ENCODE assay signal across 14 cellular contexts in genomic region chr11:119421351-119421750, GRCh38. TPM values are rescaled to one million over a fixed set of nuclear protein-coding genes. Genes with fewer than 3 reads are reported as not detected.
DNase-seq lines count a peak whose midpoint lies in the region; ATAC-seq and TF ChIP-seq lines count a peak whose summit lies in the region.
"Had no signal": no experiment of that assay in that cellular context is flagged by ENCODE, and none has a peak within 500 bp of the region (broad histone marks: within the 10 kb centered on the region; RNA-seq: fewer than 3 reads in every experiment).

No MANE protein-coding gene starts in this region.

- intact Hi-C loops in body of pancreas (cut with DNase I) = no loop called here

- no peak for TF ChIP-seq EP300 in gastroesophageal sphincter (IDR thresholded peaks at IDR 0.05)

- 25 to 28% methylated on average over 3 to 6 of the region's 8 CpGs for WGBS in endodermal cell (ENCODE audit: insufficient coverage in 1 of 2, insufficient read length in 1 of 2), 2 experiments
- 43 to 59% methylated on average over 8 of the region's 8 CpGs for WGBS in gastroesophageal sphincter (ENCODE audit: low coverage in 1 of 2), 2 donors
- 26 to 30% methylated on average over 8 of the region's 8 CpGs for WGBS in body of pancreas, 2 donors

- H3K9ac ChIP-seq in HUES48 (ENCODE audit: low read depth, low read length) = peak overlapping the region; percentile 76
- no peak overlapping the region for H3K9ac ChIP-seq in endodermal cell (ENCODE audit: extremely low read depth, low read length, poor library complexity, severe bottlenecking)
- H3K9ac ChIP-seq: KMS-11 had no signal

- H3K4me3 Mint-ChIP-seq in endodermal cell (peak overlapping the region; percentile 75), nephron progenitor cell (peak overlapping the region; percentile 85)

- H3K36me3 Mint-ChIP-seq in endodermal cell (ENCODE audit: low read depth) = peaks cover 7% of the 10 kb centered on the region
- peaks cover 18% of the 10 kb centered on the region for H3K36me3 Mint-ChIP-seq in nephron progenitor cell (ENCODE audit: low read depth)
- H3K36me3 Mint-ChIP-seq: CD8-positive, alpha-beta memory T cell had no signal

- in situ Hi-C loops in GM13977 (cut with MboI; ENCODE audit: low pct_unique_long_range_greater_than_20kb, low sequenced_read_pairs, unreplicated experiment) = no loop called here

- DNase-seq in AG04449 (ENCODE audit: low read depth, low spot score) = no peak
- no peak for DNase-seq in endodermal cell
- DNase-seq in nephron progenitor cell = no peak
- DNase-seq in 8988T = no peak
- DNase-seq in GM13977 (ENCODE audit: low spot score) = no peak
- no peak for DNase-seq in body of pancreas
- DNase-seq: activated CD4-positive, alpha-beta T cell treated with anti-CD3 and anti-CD28 coated beads for 1 hour; activated naive CD4-positive, alpha-beta T cell; CD8-positive, alpha-beta memory T cell; effector memory CD8-positive, alpha-beta T cell; left ventricle myocardium superior had no signal

- H3K9me3 Mint-ChIP-seq in endodermal cell = peaks cover 17% of the 10 kb centered on the region
- no peaks in the 10 kb centered on the region for H3K9me3 Mint-ChIP-seq in nephron progenitor cell
- H3K9me3 Mint-ChIP-seq: CD8-positive, alpha-beta memory T cell; effector memory CD8-positive, alpha-beta T cell had no signal

- H3K27me3 ChIP-seq in HUES48 (ENCODE audit: control insufficient read depth, insufficient read depth, low read length) (no peaks in the 10 kb centered on the region), endodermal cell (ENCODE audit: control insufficient read depth, insufficient read depth, low read length, poor library complexity, severe bottlenecking) (peaks cover 37% of the 10 kb centered on the region), gastroesophageal sphincter (peaks cover 40% of the 10 kb centered on the region), body of pancreas (no peaks in the 10 kb centered on the region)

- TF ChIP-seq POLR2A in gastroesophageal sphincter (IDR thresholded peaks at IDR 0.05) (no peak), body of pancreas (IDR thresholded peaks at IDR 0.05) (no peak)

- H3K4me3 ChIP-seq in AG04449 (ENCODE audit: low read depth, low read length) (peak overlapping the region; percentile 91), HUES48 (ENCODE audit: low read depth, low read length) (peak overlapping the region; percentile 93), endodermal cell (ENCODE audit: low read length) (peak overlapping the region; percentile 82), gastroesophageal sphincter (peak overlapping the region in 1 of 2 donors; percentile 60), body of pancreas (no peak overlapping the region)

- CTCF ChIA-PET in AG04449 (lab: Yijun Ruan, JAX) = interaction anchor here (1.1 to 11.6 kb wide), 8 partner anchors 40 to 97 kb away, joined by 3 to 103 read pairs (median 5); partner anchors contain the start of gene USP2

- H3K27ac ChIP-seq in HUES48 (ENCODE audit: low read depth, low read length) (peak overlapping the region; percentile 77), endodermal cell (ENCODE audit: low read depth, low read length) (no peak overlapping the region), gastroesophageal sphincter (no peak overlapping the region), body of pancreas (no peak overlapping the region)
- H3K27ac ChIP-seq: KMS-11 had no signal

- ATAC-seq in gastroesophageal sphincter = no peak
- ATAC-seq in body of pancreas = no peak
- ATAC-seq: left ventricle myocardium superior had no signal

- POLR2A ChIA-PET in AG04449 (lab: Yijun Ruan, JAX) = interaction anchor here (0.8 to 2.9 kb wide), 3 partner anchors 11 to 53 kb away, joined by 3 to 12 read pairs (median 9); no protein-coding TSS in a partner anchor

- TF ChIP-seq CTCF in AG04449 (IDR thresholded peaks at IDR 0.05; ENCODE audit: insufficient read depth, low read length, missing control alignments) (no peak), endodermal cell (conservative IDR thresholded peaks at IDR 0.05) (no peak), nephron progenitor cell (IDR thresholded peaks at IDR 0.05) (no peak), gastroesophageal sphincter (IDR thresholded peaks at IDR 0.05) (no peak), GM13977 (IDR thresholded peaks at IDR 0.05; ENCODE audit: extremely low read depth, insufficient read depth, missing control alignments) (no peak), body of pancreas (IDR thresholded peaks at IDR 0.05) (no peak)

- peaks cover 16% of the 10 kb centered on the region for H3K4me1 Mint-ChIP-seq in endodermal cell
- peaks cover 50% of the 10 kb centered on the region for H3K4me1 Mint-ChIP-seq in nephron progenitor cell

- H3K27ac Mint-ChIP-seq in endodermal cell = no peak overlapping the region
- no peak overlapping the region for H3K27ac Mint-ChIP-seq in nephron progenitor cell

- H3K4me1 ChIP-seq in HUES48 (ENCODE audit: control insufficient read depth, insufficient read depth, low read length) = peaks cover 58% of the 10 kb centered on the region
- H3K4me1 ChIP-seq in endodermal cell (ENCODE audit: control insufficient read depth, insufficient read depth, low read length) = no peaks in the 10 kb centered on the region
- peaks cover 0 to 48% (median 16%) of the 10 kb centered on the region in 3 donors for H3K4me1 ChIP-seq in gastroesophageal sphincter
- H3K4me1 ChIP-seq in body of pancreas = peaks cover 11% of the 10 kb centered on the region

- H3K9me3 ChIP-seq in HUES48 (ENCODE audit: control insufficient read depth, insufficient read depth, low read length) = no peaks in the 10 kb centered on the region
- H3K9me3 ChIP-seq in endodermal cell (ENCODE audit: control insufficient read depth, low read length) = no peaks in the 10 kb centered on the region
- H3K9me3 ChIP-seq in gastroesophageal sphincter = no peaks in the 10 kb centered on the region
- no peaks in the 10 kb centered on the region for H3K9me3 ChIP-seq in body of pancreas

- H3K27me3 Mint-ChIP-seq in endodermal cell (ENCODE audit: insufficient read depth) = peaks cover 39% of the 10 kb centered on the region
- peaks cover 41% of the 10 kb centered on the region for H3K27me3 Mint-ChIP-seq in nephron progenitor cell (ENCODE audit: low read depth, poor library complexity)

- H3K36me3 ChIP-seq in HUES48 (ENCODE audit: control insufficient read depth, insufficient read depth, low read length) (peaks cover 36% of the 10 kb centered on the region), endodermal cell (ENCODE audit: control insufficient read depth, insufficient read depth, low read length) (no peaks in the 10 kb centered on the region), gastroesophageal sphincter (peaks cover 0 to 3% of the 10 kb centered on the region in 2 donors), body of pancreas (replicated peaks in 1 of 2; ENCODE audit: insufficient read depth in 1 of 2, low read depth in 2 of 2) (no peaks in the 10 kb centered on the region)

RNA-seq across cellular contexts. Expression of gene THY1, which starts 1.6 kb away (rescaled TPM):
- total RNA-seq in endodermal cell = 10 to 100 TPM; 19.3 to 36.1 TPM
- 56.3 TPM for polyA plus RNA-seq in endodermal cell (2013, experiment 1 of 2)
- 53.9 TPM for polyA plus RNA-seq in endodermal cell (2013, experiment 2 of 2)
- 10 to 100 TPM in 3 of 4 donors, 1 to 10 TPM in 1; 2.5 to 34.5 (median 16.8) TPM for total RNA-seq in gastroesophageal sphincter
- total RNA-seq in body of pancreas = 1 to 10 TPM; 6.9 to 9.9 TPM
- polyA plus RNA-seq: CD8-positive, alpha-beta memory T cell had no signal

RNA-seq across cellular contexts. Expression of gene USP2, which starts 39.9 kb away (rescaled TPM):
- total RNA-seq in endodermal cell (10 to 100 TPM; 17.8 to 21.1 TPM), gastroesophageal sphincter (1 to 10 TPM; 4.6 to 10.0 (median 6.6) TPM), body of pancreas (10 to 100 TPM in 1 of 2 donors, 1 to 10 TPM in 1; 3.9 to 19.4 TPM)
- 5.7 TPM for polyA plus RNA-seq in endodermal cell (2013, experiment 1 of 2)
- polyA plus RNA-seq in endodermal cell (2013, experiment 2 of 2) = 7.9 TPM
- polyA plus RNA-seq: CD8-positive, alpha-beta memory T cell had no signal

Comparison
In these comparisons a context has a peak if more than half of its experiments do, and no peak if none do; other contexts are left out.
1. H3K4me3 ChIP-seq: peak in AG04449 (single experiment), HUES48 (single experiment) and endodermal cell (single experiment); none in body of pancreas (0 of 2).